12 cellular contexts compared by ENCODE assay signal in the genomic region with DNA sequence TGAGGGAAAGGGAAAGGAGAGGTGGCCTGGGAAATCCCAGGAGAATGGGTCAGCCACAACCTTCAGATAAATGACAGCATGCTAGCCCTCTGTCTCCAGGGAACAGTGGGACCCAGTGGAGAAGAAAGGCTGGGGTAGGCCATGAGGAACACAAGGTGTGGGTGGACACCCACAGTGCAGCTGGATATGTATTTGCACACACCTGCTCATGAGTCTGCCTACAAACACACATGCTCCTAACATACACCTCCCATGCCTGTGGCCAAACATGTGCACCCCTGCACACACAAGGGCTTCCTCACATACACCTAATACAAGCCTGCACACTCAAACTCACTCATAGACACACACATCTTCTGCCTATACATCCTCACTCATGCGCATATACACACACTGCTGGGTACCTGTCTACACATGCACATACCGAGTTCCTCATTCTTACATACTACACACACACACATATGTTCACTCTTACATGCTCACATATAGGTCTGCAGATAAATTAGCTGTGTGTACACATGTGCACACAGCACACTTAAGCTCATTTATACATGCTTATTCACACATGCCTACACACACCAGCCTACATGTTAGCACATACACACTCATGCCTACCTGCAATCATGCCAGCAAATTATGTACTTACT. TPM values are rescaled to one million over a fixed set of nuclear protein-coding genes. Genes with fewer than 3 reads are reported as not detected.
DNase-seq lines count a peak whose midpoint lies in the region; ATAC-seq, FAIRE-seq and TF ChIP-seq lines count a peak whose summit lies in the region.
"Had no signal": no experiment of that assay in that cellular context is flagged by ENCODE, and none has a peak within 500 bp of the region (broad histone marks: within the 10 kb centered on the region; RNA-seq: fewer than 3 reads in every experiment).

No MANE protein-coding gene starts in this region.

- peaks cover 21 to 50% (median 32%) of the 10 kb centered on the region in 11 experiments; a peak in 21 of 22 replicates for H3K36me3 ChIP-seq in BLaER1 treated with 17β-estradiol and CSF1 and Interleukin-3, amounts not matched to agents 10 nM and 100 nM
- H3K36me3 ChIP-seq in keratinocyte (ENCODE audit: control insufficient read depth in 2 of 2, extremely low read depth in 1 of 2, insufficient read depth in 2 of 2, low read length in 2 of 2) (peaks cover 10 to 25% of the 10 kb centered on the region in 2 experiments), SJCRH30 (peaks cover 6% of the 10 kb centered on the region; the same call in 1 of the 2 replicates)

- H3K27me3 Mint-ChIP-seq in activated naive CD8-positive, alpha-beta T cell treated with anti-CD3 and anti-CD28 coated beads, Interleukin-2, amount 10 ng/mL, durations not matched to agents 7 days and 5 days = no peaks in the 10 kb centered on the region
- H3K27me3 Mint-ChIP-seq in activated T-helper 2 cell treated with anti-CD3 and anti-CD28 coated beads, Interferon-gamma antibody, Interleukin-2, Interleukin-4, amounts not matched to agents 10 μg/mL and 5 μg/mL and 100 μg/mL, durations not matched to agents 14 hours and 24 hours and 36 hours (ENCODE audit: low read depth) = no peaks in the 10 kb centered on the region
- H3K27me3 Mint-ChIP-seq: activated CD4-positive, alpha-beta memory T cell treated with anti-CD3 and anti-CD28 coated beads for 36 hours had no signal

- H3K9me3 ChIP-seq in BLaER1 treated with 17β-estradiol and CSF1 and Interleukin-3, amounts not matched to agents 10 nM and 100 nM (replicated peaks in 1 of 11) = no peaks in the 10 kb centered on the region
- H3K9me3 ChIP-seq in keratinocyte (ENCODE audit: control insufficient read depth, low read depth, low read length) (no peaks in the 10 kb centered on the region), SJCRH30 (replicated peaks) (no peaks in the 10 kb centered on the region)
- H3K9me3 ChIP-seq: Caco-2 had no signal

- peak overlapping the region in 1 of 11 experiments; percentile 15; a peak in 1 of 22 replicates for H3K9ac ChIP-seq in BLaER1 treated with 17β-estradiol and CSF1 and Interleukin-3, amounts not matched to agents 10 nM and 100 nM
- H3K9ac ChIP-seq in keratinocyte (ENCODE audit: control insufficient read depth, extremely low read depth, insufficient read depth, low read length) = no peak overlapping the region

- peak overlapping the region; percentile 10 for H3K4me3 Mint-ChIP-seq in activated naive CD8-positive, alpha-beta T cell treated with anti-CD3 and anti-CD28 coated beads, Interleukin-2, amount 10 ng/mL, durations not matched to agents 7 days and 5 days
- H3K4me3 Mint-ChIP-seq in activated T-helper 2 cell treated with anti-CD3 and anti-CD28 coated beads, Interferon-gamma antibody, Interleukin-2, Interleukin-4, amounts not matched to agents 10 μg/mL and 5 μg/mL and 100 μg/mL, durations not matched to agents 14 hours and 24 hours and 36 hours (ENCODE audit: low read depth) = no peak overlapping the region
- H3K4me3 Mint-ChIP-seq: activated CD4-positive, alpha-beta memory T cell treated with anti-CD3 and anti-CD28 coated beads for 36 hours had no signal

- H4K20me1 ChIP-seq in BLaER1 treated with 17β-estradiol and CSF1 and Interleukin-3, amounts not matched to agents 10 nM and 100 nM = peaks cover 4 to 70% (median 47%) of the 10 kb centered on the region in 11 experiments; a peak in 19 of 22 replicates
- H4K20me1 ChIP-seq in keratinocyte (ENCODE audit: control insufficient read depth, extremely low read depth, insufficient read depth, low read length) = peaks cover 2% of the 10 kb centered on the region

- peak overlapping the region; percentile 30 to 99 (median 94) for H3K4me2 ChIP-seq in BLaER1 treated with 17β-estradiol and CSF1 and Interleukin-3, amounts not matched to agents 10 nM and 100 nM
- H3K4me2 ChIP-seq in keratinocyte (ENCODE audit: control insufficient read depth, extremely low read depth, insufficient read depth, low read depth, low read length) = peak overlapping the region; percentile 34

- H3K27ac Mint-ChIP-seq in activated naive CD8-positive, alpha-beta T cell treated with anti-CD3 and anti-CD28 coated beads, Interleukin-2, amount 10 ng/mL, durations not matched to agents 7 days and 5 days = peak overlapping the region; percentile 69
- no peak overlapping the region for H3K27ac Mint-ChIP-seq in activated T-helper 2 cell treated with anti-CD3 and anti-CD28 coated beads, Interferon-gamma antibody, Interleukin-2, Interleukin-4, amounts not matched to agents 10 μg/mL and 5 μg/mL and 100 μg/mL, durations not matched to agents 14 hours and 24 hours and 36 hours
- H3K27ac Mint-ChIP-seq: activated CD4-positive, alpha-beta memory T cell treated with anti-CD3 and anti-CD28 coated beads for 36 hours; activated naive CD4-positive, alpha-beta T cell treated with anti-CD3 and anti-CD28 coated beads, Interleukin-2, amount 50 U/mL, for 72 hours had no signal

- ATAC-seq in GM18907 (IDR thresholded peaks at IDR 0.05; ENCODE audit: unreplicated experiment) = peak; percentile 12
- ATAC-seq in activated naive CD8-positive, alpha-beta T cell treated with anti-CD3 and anti-CD28 coated beads, Interleukin-2, amount 10 ng/mL, durations not matched to agents 7 days and 5 days (ENCODE audit: low read depth) = peak; percentile 9

- FAIRE-seq in keratinocyte (lab: Jason Lieb, UNC) = no peak
- FAIRE-seq: H54 had no signal

- intact Hi-C loops in activated T-helper 2 cell treated with anti-CD3 and anti-CD28 coated beads, Interferon-gamma antibody, Interleukin-2, Interleukin-4, amounts not matched to agents 10 μg/mL and 5 μg/mL and 100 μg/mL, durations not matched to agents 14 hours and 24 hours and 36 hours (cut with micrococcal nuclease) = loop anchor here (1.0 to 10.0 kb wide), 4 partner anchors 57 to 523 kb away; a partner anchor contains a TSS

- peaks cover 2% of the 10 kb centered on the region for H3K9me1 ChIP-seq in keratinocyte (ENCODE audit: control insufficient read depth, extremely low read depth, insufficient read depth, low read length)

- no peak overlapping the region; a peak in 1 of 20 replicates for H3K4me3 ChIP-seq in BLaER1 treated with 17β-estradiol and CSF1 and Interleukin-3, amounts not matched to agents 10 nM and 100 nM
- H3K4me3 ChIP-seq in keratinocyte (ENCODE audit: control insufficient read depth in 2 of 3, extremely low read depth in 1 of 3, insufficient read depth in 2 of 3, low read depth in 1 of 3, low read length in 3 of 3) (no peak overlapping the region), SJCRH30 (no peak overlapping the region)

- H3K9me3 Mint-ChIP-seq in activated naive CD8-positive, alpha-beta T cell treated with anti-CD3 and anti-CD28 coated beads, Interleukin-2, amount 10 ng/mL, durations not matched to agents 7 days and 5 days = no peaks in the 10 kb centered on the region
- H3K9me3 Mint-ChIP-seq in activated T-helper 2 cell treated with anti-CD3 and anti-CD28 coated beads, Interferon-gamma antibody, Interleukin-2, Interleukin-4, amounts not matched to agents 10 μg/mL and 5 μg/mL and 100 μg/mL, durations not matched to agents 14 hours and 24 hours and 36 hours = no peaks in the 10 kb centered on the region
- H3K9me3 Mint-ChIP-seq: activated CD4-positive, alpha-beta memory T cell treated with anti-CD3 and anti-CD28 coated beads for 36 hours; activated naive CD4-positive, alpha-beta T cell treated with anti-CD3 and anti-CD28 coated beads, Interleukin-2, amount 50 U/mL, for 72 hours; naive thymus-derived CD8-positive, alpha-beta T cell had no signal

- DNase-seq in activated naive CD8-positive, alpha-beta T cell treated with anti-CD3 and anti-CD28 coated beads, Interleukin-2, amount 10 ng/mL, durations not matched to agents 7 days and 5 days = no peak
- DNase-seq in keratinocyte (ENCODE audit: low read depth, low spot score) (no peak), CD1c-positive myeloid dendritic cell (ENCODE audit: extremely low spot score) (no peak), SJCRH30 (no peak)
- no peak for DNase-seq in activated T-helper 2 cell treated with anti-CD3 and anti-CD28 coated beads, Interferon-gamma antibody, Interleukin-2, Interleukin-4, amounts not matched to agents 10 μg/mL and 5 μg/mL and 100 μg/mL, durations not matched to agents 14 hours and 24 hours and 36 hours (ENCODE audit: low spot score)

- H3K27ac ChIP-seq in BLaER1 treated with 17β-estradiol and CSF1 and Interleukin-3, amounts not matched to agents 10 nM and 100 nM = no peak overlapping the region
- no peak overlapping the region for H3K27ac ChIP-seq in keratinocyte (ENCODE audit: control insufficient read depth, insufficient read depth, low read length)
- H3K27ac ChIP-seq in SJCRH30 = no peak overlapping the region

- peaks cover 39 to 51% (median 46%) of the 10 kb centered on the region in 10 experiments for H3K4me1 ChIP-seq in BLaER1 treated with 17β-estradiol and CSF1 and Interleukin-3, amounts not matched to agents 10 nM and 100 nM
- peaks cover 23% of the 10 kb centered on the region for H3K4me1 ChIP-seq in keratinocyte (ENCODE audit: control insufficient read depth, extremely low read depth, insufficient read depth, low read length)
- peaks cover 8% of the 10 kb centered on the region; the same call in 1 of the 2 replicates for H3K4me1 ChIP-seq in SJCRH30
- H3K4me1 ChIP-seq: Caco-2 had no signal

- peaks cover 30% of the 10 kb centered on the region for H3K4me1 Mint-ChIP-seq in activated naive CD8-positive, alpha-beta T cell treated with anti-CD3 and anti-CD28 coated beads, Interleukin-2, amount 10 ng/mL, durations not matched to agents 7 days and 5 days
- peaks cover 29% of the 10 kb centered on the region for H3K4me1 Mint-ChIP-seq in activated T-helper 2 cell treated with anti-CD3 and anti-CD28 coated beads, Interferon-gamma antibody, Interleukin-2, Interleukin-4, amounts not matched to agents 10 μg/mL and 5 μg/mL and 100 μg/mL, durations not matched to agents 14 hours and 24 hours and 36 hours (ENCODE audit: low read depth)

- no peak overlapping the region for H2AFZ ChIP-seq in keratinocyte (ENCODE audit: control insufficient read depth, low read length)

- POLR2A ChIA-PET in activated naive CD8-positive, alpha-beta T cell treated with anti-CD3 and anti-CD28 coated beads, Interleukin-2, amount 10 ng/mL, durations not matched to agents 7 days and 5 days (lab: Charles Lee) = interaction anchor here (0.5 to 1.9 kb wide), 6 partner anchors 10 to 683 kb away, joined by 3 to 11 read pairs (median 4); a partner anchor contains a TSS

- H3K27me3 ChIP-seq in BLaER1 treated with 17β-estradiol and CSF1 and Interleukin-3, amounts not matched to agents 10 nM and 100 nM = no peaks in the 10 kb centered on the region
- H3K27me3 ChIP-seq in keratinocyte (ENCODE audit: control insufficient read depth, extremely low read depth, insufficient read depth, low read length) (no peaks in the 10 kb centered on the region), SJCRH30 (no peaks in the 10 kb centered on the region)

- dilution Hi-C loops in keratinocyte (cut with MboI; ENCODE audit: extremely low pct_ligation_motif_present, low sequenced_read_pairs) = no loop called here

- peaks cover 28% of the 10 kb centered on the region for H3K79me2 ChIP-seq in keratinocyte (ENCODE audit: control insufficient read depth, insufficient read depth, low read length)

- H3K36me3 Mint-ChIP-seq in activated naive CD8-positive, alpha-beta T cell treated with anti-CD3 and anti-CD28 coated beads, Interleukin-2, amount 10 ng/mL, durations not matched to agents 7 days and 5 days = peaks cover 13% of the 10 kb centered on the region
- H3K36me3 Mint-ChIP-seq in activated T-helper 2 cell treated with anti-CD3 and anti-CD28 coated beads, Interferon-gamma antibody, Interleukin-2, Interleukin-4, amounts not matched to agents 10 μg/mL and 5 μg/mL and 100 μg/mL, durations not matched to agents 14 hours and 24 hours and 36 hours (ENCODE audit: low read depth) = peaks cover 32% of the 10 kb centered on the region
- H3K36me3 Mint-ChIP-seq: naive thymus-derived CD8-positive, alpha-beta T cell had no signal

- TF ChIP-seq CTCF in keratinocyte (optimal IDR thresholded peaks at IDR 0.05 in 1 of 3, IDR thresholded peaks at IDR 0.05 in 1 of 3, conservative IDR thresholded peaks at IDR 0.05 in 1 of 3; ENCODE audit: extremely low read depth in 1 of 3, insufficient read depth in 2 of 3, low read length in 3 of 3) = no peak

RNA-seq across cellular contexts. Expression of a gene that starts 3.6 kb away (rescaled TPM):
- 10 to 100 TPM; 12.3 to 13.7 TPM for total RNA-seq in activated naive CD8-positive, alpha-beta T cell treated with anti-CD3 and anti-CD28 coated beads, Interleukin-2, amount 10 ng/mL, durations not matched to agents 7 days and 5 days
- polyA plus RNA-seq in keratinocyte = 10.0 to 10.4 TPM (median 10.1 TPM) in 3 replicates
- 5.1 TPM for polyA plus RNA-seq in keratinocyte (2011; ENCODE audit: low read depth)
- polyA plus RNA-seq in keratinocyte (2011; cell fraction: cytosol; rRNA removed) = 10.1 and 10.3 TPM in 2 replicates
- 17.1 and 17.5 TPM in 2 replicates for polyA plus RNA-seq in keratinocyte (2011; cell fraction: nucleus; rRNA removed)
- polyA plus RNA-seq in keratinocyte (2012; ENCODE audit: low replicate concordance) = 6.0 and 10.4 TPM in 2 replicates
- polyA minus RNA-seq in keratinocyte = 10.9 to 11.3 TPM (median 11.2 TPM) in 3 replicates
- 7.5 TPM for polyA minus RNA-seq in keratinocyte (2011; cell fraction: cytosol; rRNA and poly(A)+ RNA removed)
- 4.0 and 6.5 TPM in 2 replicates for polyA minus RNA-seq in keratinocyte (2011; cell fraction: nucleus; rRNA and poly(A)+ RNA removed)
- 25.4 and 26.2 TPM in 2 replicates for total RNA-seq in activated T-helper 2 cell treated with anti-CD3 and anti-CD28 coated beads, Interferon-gamma antibody, Interleukin-2, Interleukin-4, amounts not matched to agents 10 μg/mL and 5 μg/mL and 100 μg/mL, durations not matched to agents 14 hours and 24 hours and 36 hours
- total RNA-seq in SJCRH30 (2014; rRNA removed; shearing (Covaris generic)) = 9.7 and 12.5 TPM in 2 replicates

RNA-seq across cellular contexts. Expression of a gene that starts 54.7 kb away (rescaled TPM):
- 10 to 100 TPM; 49.6 to 49.7 TPM for total RNA-seq in activated naive CD8-positive, alpha-beta T cell treated with anti-CD3 and anti-CD28 coated beads, Interleukin-2, amount 10 ng/mL, durations not matched to agents 7 days and 5 days
- polyA plus RNA-seq in keratinocyte = 0.98 to 7.7 TPM (median 4.7 TPM) in 3 replicates
- 0.32 TPM for polyA plus RNA-seq in keratinocyte (2011; ENCODE audit: low read depth)
- polyA plus RNA-seq in keratinocyte (2011; cell fraction: cytosol; rRNA removed) = 0.84 and 2.9 TPM in 2 replicates
- 2.0 and 2.1 TPM in 2 replicates for polyA plus RNA-seq in keratinocyte (2011; cell fraction: nucleus; rRNA removed)
- polyA plus RNA-seq in keratinocyte (2012; ENCODE audit: low replicate concordance) = 0.28 and 7.6 TPM in 2 replicates
- polyA minus RNA-seq in keratinocyte = 0.92 to 10.7 TPM (median 8.6 TPM) in 3 replicates
- 0.38 TPM for polyA minus RNA-seq in keratinocyte (2011; cell fraction: cytosol; rRNA and poly(A)+ RNA removed)
- 0.21 and 2.1 TPM in 2 replicates for polyA minus RNA-seq in keratinocyte (2011; cell fraction: nucleus; rRNA and poly(A)+ RNA removed)
- 55.2 and 55.8 TPM in 2 replicates for total RNA-seq in activated T-helper 2 cell treated with anti-CD3 and anti-CD28 coated beads, Interferon-gamma antibody, Interleukin-2, Interleukin-4, amounts not matched to agents 10 μg/mL and 5 μg/mL and 100 μg/mL, durations not matched to agents 14 hours and 24 hours and 36 hours
- 85.8 and 95.4 TPM in 2 replicates for total RNA-seq in SJCRH30 (2014; rRNA removed; shearing (Covaris generic))
